Comparison of ENCODE assay signal across 14 cellular contexts in genomic region chr1:35580949-35581388, GRCh38. TPM values are rescaled to one million over a fixed set of nuclear protein-coding genes. Genes with fewer than 3 reads are reported as not detected.
DNase-seq lines count a peak whose midpoint lies in the region; ATAC-seq and TF ChIP-seq lines count a peak whose summit lies in the region.
"Had no signal": no experiment of that assay in that cellular context is flagged by ENCODE, and none has a peak within 500 bp of the region (broad histone marks: within the 10 kb centered on the region; RNA-seq: fewer than 3 reads in every experiment).

No MANE protein-coding gene starts in this region.

- peak; percentile 46 for TF ChIP-seq POLR2A in HCT116 (IDR thresholded peaks at IDR 0.05; ENCODE audit: borderline replicate concordance, extremely low read depth, insufficient read depth, insufficient read length)

- H2AFZ ChIP-seq in HCT116 (ENCODE audit: low read depth, low read length, poor library complexity, severe bottlenecking) (no peak overlapping the region), Loucy (ENCODE audit: low read length) (no peak overlapping the region)
- H2AFZ ChIP-seq: GM23248 had no signal

- no peak for TF ChIP-seq CTCF in HCT116 (IDR thresholded peaks at IDR 0.05 in 2 of 3, conservative IDR thresholded peaks at IDR 0.05 in 1 of 3; ENCODE audit: borderline replicate concordance in 1 of 3, insufficient read depth in 1 of 3, low read depth in 2 of 3, low read length in 2 of 3)
- no peak for TF ChIP-seq CTCF in Loucy (conservative IDR thresholded peaks at IDR 0.05; ENCODE audit: low read length)

- H3K9me2 ChIP-seq in HCT116 (ENCODE audit: insufficient read depth) (no peaks in the 10 kb centered on the region), Loucy (replicated peaks; ENCODE audit: low read depth, low read length) (no peaks in the 10 kb centered on the region)

- CTCF ChIA-PET in HCT116 (lab: Charles Lee): no interaction called here

- H3K9me3 ChIP-seq in HCT116 (ENCODE audit: control insufficient read depth in 1 of 2, insufficient read depth in 1 of 2, low read depth in 1 of 2, low read length in 2 of 2): no peaks in the 10 kb centered on the region
- H3K9me3 ChIP-seq in Loucy (ENCODE audit: insufficient read depth, low read depth, low read length): no peaks in the 10 kb centered on the region
- H3K9me3 ChIP-seq: A549, BE2C had no signal

- H3K79me2 ChIP-seq in HCT116 (ENCODE audit: insufficient read depth, low read length): no peaks in the 10 kb centered on the region
- peaks cover 38% of the 10 kb centered on the region for H3K79me2 ChIP-seq in Loucy (ENCODE audit: insufficient read depth, low read length)

- H3F3A ChIP-seq in Loucy (ENCODE audit: low read depth): peaks cover 3% of the 10 kb centered on the region; the same call in 1 of the 2 replicates

- H3K4me2 ChIP-seq in HCT116 (ENCODE audit: low read length): no peak overlapping the region
- H3K4me2 ChIP-seq in Loucy (ENCODE audit: low read depth, low read length, poor library complexity, severe bottlenecking): peak overlapping the region; percentile 45
- H3K4me2 ChIP-seq: A549 had no signal

- RAD21 ChIA-PET in HCT116 (lab: Charles Lee; ENCODE audit: low non-redundant PET in 1 of 2, low total read pairs in 2 of 2, uncharacterized antibody in 2 of 2, unreplicated experiment in 2 of 2): no interaction called here

- POLR2A ChIA-PET in HCT116 (lab: Charles Lee): no interaction called here

- H4K20me1 ChIP-seq in HCT116 (ENCODE audit: insufficient read depth): no peaks in the 10 kb centered on the region
- no peaks in the 10 kb centered on the region for H4K20me1 ChIP-seq in Loucy (ENCODE audit: insufficient read depth, low read length, poor library complexity, severe bottlenecking)

- no peaks in the 10 kb centered on the region for H3K27me3 ChIP-seq in HCT116 (ENCODE audit: insufficient read depth, low read length)
- no peaks in the 10 kb centered on the region for H3K27me3 ChIP-seq in Loucy (ENCODE audit: insufficient read depth, low read length, poor library complexity, severe bottlenecking)
- H3K27me3 ChIP-seq: BE2C had no signal

- DNase-seq in HCT116 (ENCODE audit: low read depth, low spot score): no peak
- peak; percentile 34 for DNase-seq in RKO (ENCODE audit: low spot score)
- no peak for DNase-seq in activated CD4-positive, alpha-beta T cell treated with anti-CD3 and anti-CD28 coated beads, Interleukin-2, amount 50 U/mL, for 4 hours
- DNase-seq: BE2C; CD8-positive, alpha-beta T cell; COR-L47; DND-41; GF-D8; GM23248 had no signal

- no peak for TF ChIP-seq RAD21 in HCT116 (IDR thresholded peaks at IDR 0.05; ENCODE audit: low read depth)

- no peaks in the 10 kb centered on the region for H3K4me1 ChIP-seq in HCT116 (ENCODE audit: control insufficient read depth in 1 of 2, insufficient read depth in 2 of 2, low read length in 2 of 2)
- H3K4me1 ChIP-seq in Loucy (ENCODE audit: insufficient read depth, low read length, poor library complexity, severe bottlenecking): peaks cover 36% of the 10 kb centered on the region
- H3K4me1 ChIP-seq: A549, BE2C had no signal

- H3K9ac ChIP-seq in HCT116 (ENCODE audit: low read length) (no peak overlapping the region), Loucy (ENCODE audit: low read depth, low read length, poor library complexity, severe bottlenecking) (no peak overlapping the region)
- H3K9ac ChIP-seq: GM23248 had no signal

- no peaks in the 10 kb centered on the region for H3K36me3 ChIP-seq in HCT116 (ENCODE audit: control insufficient read depth in 1 of 2, insufficient read depth in 2 of 2, low read length in 2 of 2)
- H3K36me3 ChIP-seq in Loucy (ENCODE audit: insufficient read depth, low read length): no peaks in the 10 kb centered on the region
- H3K36me3 ChIP-seq: BE2C had no signal

- no TSS peak for BruUV-seq in HCT116 (replicated peaks; lab: Mats Ljungman, UMichigan)

- ATAC-seq in HCT116 (no peak), GM21515 (IDR thresholded peaks at IDR 0.05; ENCODE audit: unreplicated experiment) (no peak), GM19351 (IDR thresholded peaks at IDR 0.05; ENCODE audit: unreplicated experiment) (no peak)
- ATAC-seq: A549; CD8-positive, alpha-beta T cell; HepG2 had no signal

- H3K27ac ChIP-seq in HCT116 (ENCODE audit: low read depth, low read length): no peak overlapping the region
- H3K27ac ChIP-seq: A549, GM23248 had no signal

- H3K4me3 ChIP-seq in HCT116 (replicated peaks in 1 of 2; ENCODE audit: low read depth in 1 of 2, low read length in 2 of 2) (no peak overlapping the region), Loucy (ENCODE audit: low read length, poor library complexity, severe bottlenecking) (no peak overlapping the region)
- H3K4me3 ChIP-seq: A549, GM23248 had no signal

- intact Hi-C loops in HCT116 (cut with micrococcal nuclease): no loop called here

TF ChIP-seq in HCT116, 20 proteins besides CTCF, POLR2A, EP300 and RAD21:
- no peak for TF ChIP-seq CEBPB (IDR thresholded peaks at IDR 0.05; ENCODE audit: low read depth)
- TF ChIP-seq EZH2 (IDR thresholded peaks at IDR 0.05): no peak
- TF ChIP-seq SIN3A (IDR thresholded peaks at IDR 0.05; ENCODE audit: low read depth): no peak
- no peak for TF ChIP-seq SRF (IDR thresholded peaks at IDR 0.05; ENCODE audit: low read depth)
- no peak for TF ChIP-seq ZBTB33 (IDR thresholded peaks at IDR 0.05; ENCODE audit: extremely low read depth, insufficient replicate concordance, low read length)
- TF ChIP-seq POLR2AphosphoS5 (IDR thresholded peaks at IDR 0.05; ENCODE audit: low read depth, low read length): no peak
- no peak for TF ChIP-seq CBX3 (IDR thresholded peaks at IDR 0.05; ENCODE audit: low read depth)
- no peak for TF ChIP-seq FOSL1 (IDR thresholded peaks at IDR 0.05; ENCODE audit: low read depth)

RNA-seq across cellular contexts. Expression of gene TFAP2E, which starts 7.9 kb away (rescaled TPM):
- 6.1 TPM for total RNA-seq in HCT116 (2021; ENCODE audit: unreplicated experiment)
- 3.5 and 4.0 TPM in 2 replicates for polyA plus RNA-seq in HCT116 (2012)
- total RNA-seq: GM23248 had no signal

RNA-seq across cellular contexts. Expression of gene NCDN, which starts 23.4 kb away (rescaled TPM):
- 24.5 TPM for total RNA-seq in HCT116 (2021; ENCODE audit: unreplicated experiment)
- 14.5 and 15.2 TPM in 2 replicates for polyA plus RNA-seq in HCT116 (2012)

RNA-seq across cellular contexts. Expression of gene KIAA0319L, which starts 23.8 kb away (rescaled TPM):
- 35.6 TPM for total RNA-seq in HCT116 (2021; ENCODE audit: unreplicated experiment)
- 25.7 and 28.7 TPM in 2 replicates for polyA plus RNA-seq in HCT116 (2012)
